13 cellular contexts compared by ENCODE assay signal in the genomic region with DNA sequence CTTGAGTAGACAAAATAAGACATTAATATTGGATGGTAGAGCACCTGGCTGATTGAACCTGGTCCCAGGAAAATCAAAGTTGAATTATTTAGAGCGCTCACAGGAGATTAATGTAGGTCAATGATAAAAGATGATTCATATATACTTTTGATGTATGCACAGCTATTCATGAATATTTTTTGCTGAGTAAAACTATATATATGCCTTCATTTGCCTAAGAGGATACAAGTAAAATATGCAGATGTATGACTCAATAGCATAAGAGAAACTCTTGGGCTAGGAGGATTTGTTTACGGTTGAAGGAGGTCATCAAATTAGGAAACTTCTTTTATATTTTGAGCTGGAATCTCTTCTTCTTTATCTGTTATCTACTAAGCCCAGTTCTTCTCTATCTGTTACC.
DNase-seq lines count a peak whose midpoint lies in the region; ATAC-seq and TF ChIP-seq lines count a peak whose summit lies in the region.
"Had no signal": no experiment of that assay in that cellular context is flagged by ENCODE, and none has a peak within 500 bp of the region (broad histone marks: within the 10 kb centered on the region; RNA-seq: fewer than 3 reads in every experiment).

No MANE protein-coding gene starts in this region.

- peak; percentile 48 for DNase-seq in DMS53 (lab: John Stamatoyannopoulos, UW)
- DNase-seq in DMS53 treated with DMSO at 0.1 percent for 48 hours (lab: John Stamatoyannopoulos, UW; ENCODE audit: unreplicated experiment): no peak
- DNase-seq in RWPE2 (ENCODE audit: low spot score): no peak
- peak; percentile 82 for DNase-seq in epithelial cell of esophagus (ENCODE audit: low read depth)
- peak; percentile 79 to 88 for DNase-seq in foreskin keratinocyte
- DNase-seq in COLO668 (lab: John Stamatoyannopoulos, UW; ENCODE audit: unreplicated experiment): no peak
- no peak for DNase-seq in NCI-H1417 treated with DMSO at 0.1 percent for 48 hours (lab: John Stamatoyannopoulos, UW)
- DNase-seq in NCI-H2107 treated with DMSO at 0.1 percent for 48 hours (lab: John Stamatoyannopoulos, UW; ENCODE audit: unreplicated experiment): no peak
- DNase-seq: CD8-positive, alpha-beta T cell; DMS 273 treated with DMSO at 0.1 percent for 48 hours; DND-41; GDM1 had no signal

- H3K4me1 ChIP-seq in RWPE2 (ENCODE audit: insufficient read depth, poor library complexity, severe bottlenecking) (peaks cover 77% of the 10 kb centered on the region), foreskin keratinocyte (peaks cover 68% of the 10 kb centered on the region)

- H3K27ac ChIP-seq in RWPE2 (ENCODE audit: poor library complexity, severe bottlenecking) (peak overlapping the region; percentile 87), foreskin keratinocyte (peak overlapping the region; percentile 100)
- H3K27ac ChIP-seq: 22Rv1 had no signal

- H3K4me3 ChIP-seq in RWPE2 (ENCODE audit: severe bottlenecking) (no peak overlapping the region), epithelial cell of esophagus (ENCODE audit: low read length) (no peak overlapping the region)

- ATAC-seq in RWPE2 (ENCODE audit: low read depth): peak; percentile 37
- ATAC-seq in foreskin keratinocyte: peak; percentile 49
- ATAC-seq: CD8-positive, alpha-beta T cell had no signal

- H3K27me3 ChIP-seq in RWPE2 (ENCODE audit: insufficient read depth, poor library complexity, severe bottlenecking): no peaks in the 10 kb centered on the region
- H3K27me3 ChIP-seq in foreskin keratinocyte: no peaks in the 10 kb centered on the region

- no peak for TF ChIP-seq CTCF in RWPE2 (IDR thresholded peaks at IDR 0.05; ENCODE audit: poor library complexity, severe bottlenecking)
- no peak for TF ChIP-seq CTCF in epithelial cell of esophagus (IDR thresholded peaks at IDR 0.05; ENCODE audit: insufficient read depth, low read depth, low read length, missing control alignments)
- no peak for TF ChIP-seq CTCF in foreskin keratinocyte (conservative IDR thresholded peaks at IDR 0.05)

- H3K36me3 ChIP-seq in RWPE2 (ENCODE audit: low read depth): no peaks in the 10 kb centered on the region

- H3K9me3 ChIP-seq in RWPE2 (ENCODE audit: severe bottlenecking): no peaks in the 10 kb centered on the region

Comparison
In these comparisons a context has a peak if more than half of its experiments do, and no peak if none do; other contexts are left out.
1. DNase-seq: peak in DMS53 (single experiment), epithelial cell of esophagus (single experiment) and foreskin keratinocyte (2 of 2); none in DMS53 treated with DMSO at 0.1 percent for 48 hours (single experiment), RWPE2 (single experiment), COLO668 (single experiment), NCI-H1417 treated with DMSO at 0.1 percent for 48 hours (single experiment) and NCI-H2107 treated with DMSO at 0.1 percent for 48 hours (single experiment).